In genomic region chr9:105063665-105064247, GRCh38 we compare ENCODE assay signal across 8 cellular contexts.
DNase-seq lines count a peak whose midpoint lies in the region; ATAC-seq and TF ChIP-seq lines count a peak whose summit lies in the region.

No MANE protein-coding gene starts in this region.

- TF ChIP-seq POLR2A in ovary (IDR thresholded peaks at IDR 0.05) = no peak

- no peaks in the 10 kb centered on the region for H3K27me3 Mint-ChIP-seq in activated CD4-positive, alpha-beta T cell treated with anti-CD3 and anti-CD28 coated beads, Interleukin-2, amount 10 ng/mL, durations not matched to agents 24 days and 14 days

- H3K4me1 ChIP-seq in OCI-LY7 (ENCODE audit: insufficient read depth, low read length, poor library complexity, severe bottlenecking) (peaks cover 15% of the 10 kb centered on the region), esophagus (ENCODE audit: control insufficient read depth in 2 of 2, insufficient read depth in 2 of 2, low read length in 1 of 2) (peaks cover 0 to 14% of the 10 kb centered on the region in 2 donors), ovary (ENCODE audit: insufficient read depth) (peaks cover 14% of the 10 kb centered on the region)

- no peaks in the 10 kb centered on the region for H3K9me3 ChIP-seq in OCI-LY7 (ENCODE audit: low read length)
- H3K9me3 ChIP-seq in esophagus (ENCODE audit: control insufficient read depth in 2 of 2, insufficient read depth in 1 of 2, low read depth in 1 of 2, low read length in 1 of 2) = no peaks in the 10 kb centered on the region
- no peaks in the 10 kb centered on the region for H3K9me3 ChIP-seq in ovary

- POLR2A ChIA-PET in OCI-LY7 (lab: Charles Lee) = interaction anchor here (0.6 to 2.3 kb wide), 6 partner anchors 10 to 326 kb away, joined by 3 to 7 read pairs (median 4); no protein-coding TSS in a partner anchor

- H3K4me3 Mint-ChIP-seq in activated CD4-positive, alpha-beta T cell treated with anti-CD3 and anti-CD28 coated beads, Interleukin-2, amount 10 ng/mL, durations not matched to agents 24 days and 14 days = no peak overlapping the region

- intact Hi-C loops in activated CD4-positive, alpha-beta T cell treated with anti-CD3 and anti-CD28 coated beads, Interleukin-2, amount 10 ng/mL, durations not matched to agents 24 days and 14 days (cut with micrococcal nuclease) = no loop called here
- intact Hi-C loops in OCI-LY7 (cut with micrococcal nuclease; ENCODE audit: unreplicated experiment) = no loop called here
- intact Hi-C loops in ovary (cut with DNase I) = loop anchor here in 2 of 4 donors (10.0 kb wide), 2 partner anchors 81 to 139 kb away; partner anchors contain the start of gene ABCA1 (in 1 of the 2)

- H4K20me1 ChIP-seq in OCI-LY7 (ENCODE audit: insufficient read depth, low read length) = no peaks in the 10 kb centered on the region

- H3K4me3 ChIP-seq in OCI-LY7 (ENCODE audit: low read depth, low read length, poor library complexity, severe bottlenecking) = no peak overlapping the region
- H3K4me3 ChIP-seq in esophagus (ENCODE audit: low read depth in 1 of 2, low read length in 2 of 2) = no peak overlapping the region
- no peak overlapping the region for H3K4me3 ChIP-seq in ovary

- no peak for ATAC-seq in HG03045 (IDR thresholded peaks at IDR 0.05; ENCODE audit: unreplicated experiment)

- no peaks in the 10 kb centered on the region for H3K9me2 ChIP-seq in OCI-LY7 (ENCODE audit: insufficient read depth, low read length)

- H3K27ac ChIP-seq in OCI-LY7 (ENCODE audit: low read depth, low read length, poor library complexity, severe bottlenecking) (no peak overlapping the region), esophagus (ENCODE audit: low read depth in 2 of 2, low read length in 1 of 2) (peak overlapping the region; percentile 64 to 89), ovary (peak overlapping the region; percentile 61 to 78)

- H3K36me3 Mint-ChIP-seq in activated CD4-positive, alpha-beta T cell treated with anti-CD3 and anti-CD28 coated beads, Interleukin-2, amount 10 ng/mL, durations not matched to agents 24 days and 14 days (ENCODE audit: low read depth) = no peaks in the 10 kb centered on the region

- no peaks in the 10 kb centered on the region for H3K79me2 ChIP-seq in OCI-LY7 (ENCODE audit: insufficient read depth, low read depth, low read length)

- no TSS peak for BruUV-seq in OCI-LY7 (replicated peaks; lab: Mats Ljungman, UMichigan)

- no peaks in the 10 kb centered on the region for H3K9me3 Mint-ChIP-seq in activated CD4-positive, alpha-beta T cell treated with anti-CD3 and anti-CD28 coated beads, Interleukin-2, amount 10 ng/mL, durations not matched to agents 24 days and 14 days

- peak overlapping the region; percentile 13; the same call in 1 of the 2 replicates for H3K4me2 ChIP-seq in OCI-LY7 (ENCODE audit: low read length)

- no peak for TF ChIP-seq CTCF in OCI-LY7 (conservative IDR thresholded peaks at IDR 0.05; ENCODE audit: low read length)
- TF ChIP-seq CTCF in ovary (IDR thresholded peaks at IDR 0.05) = no peak

- H3K27me3 ChIP-seq in esophagus (ENCODE audit: control insufficient read depth in 1 of 2, insufficient read depth in 2 of 2, low read length in 2 of 2) (no peaks in the 10 kb centered on the region), ovary (no peaks in the 10 kb centered on the region)

- H2AFZ ChIP-seq in OCI-LY7 (ENCODE audit: low read length) = peak overlapping the region; percentile 71

- peak; percentile 4 to 23 for DNase-seq in activated CD4-positive, alpha-beta T cell treated with anti-CD3 and anti-CD28 coated beads, Interleukin-2, amount 50 U/mL, for 48 hours
- no peak for DNase-seq in activated CD4-positive, alpha-beta T cell treated with anti-CD3 and anti-CD28 coated beads, Interleukin-2, amount 10 ng/mL, durations not matched to agents 24 days and 14 days
- DNase-seq in OCI-LY7 (ENCODE audit: low spot score) (no peak), ovary (peak; percentile 34 to 53 (median 48)), DMS153 treated with DMSO at 0.1 percent for 48 hours (lab: John Stamatoyannopoulos, UW; ENCODE audit: unreplicated experiment) (no peak), germinal center (ENCODE audit: low spot score) (no peak)

- H3K4me1 Mint-ChIP-seq in activated CD4-positive, alpha-beta T cell treated with anti-CD3 and anti-CD28 coated beads, Interleukin-2, amount 10 ng/mL, durations not matched to agents 24 days and 14 days = no peaks in the 10 kb centered on the region

- WGBS in esophagus, 2 donors = 43 to 49% methylated on average over 8 of the region's 8 CpGs
- WGBS in ovary, 3 donors = 38 to 45% (median 40%) methylated on average over 8 of the region's 8 CpGs

- H3K36me3 ChIP-seq in OCI-LY7 (ENCODE audit: insufficient read depth, low read length) = no peaks in the 10 kb centered on the region
- no peaks in the 10 kb centered on the region for H3K36me3 ChIP-seq in esophagus (ENCODE audit: control insufficient read depth in 2 of 2, insufficient read depth in 2 of 2, low read length in 1 of 2)
- H3K36me3 ChIP-seq in ovary = no peaks in the 10 kb centered on the region

- H3K27ac Mint-ChIP-seq in activated CD4-positive, alpha-beta T cell treated with anti-CD3 and anti-CD28 coated beads, Interleukin-2, amount 10 ng/mL, durations not matched to agents 24 days and 14 days = no peak overlapping the region

- CTCF ChIA-PET in OCI-LY7 (lab: Charles Lee; ENCODE audit: unreplicated experiment) = no interaction called here

- no peak for TF ChIP-seq EP300 in ovary (IDR thresholded peaks at IDR 0.05)

Comparison
In these comparisons a context has a peak if more than half of its experiments do, and no peak if none do; other contexts are left out.
1. DNase-seq: peak in activated CD4-positive, alpha-beta T cell treated with anti-CD3 and anti-CD28 coated beads, Interleukin-2, amount 50 U/mL, for 48 hours (2 of 2) and ovary (5 of 5); none in activated CD4-positive, alpha-beta T cell treated with anti-CD3 and anti-CD28 coated beads, Interleukin-2, amount 10 ng/mL, durations not matched to agents 24 days and 14 days (single experiment), OCI-LY7 (single experiment), DMS153 treated with DMSO at 0.1 percent for 48 hours (single experiment) and germinal center (single experiment).